ENCODE assay signal across 20 cellular contexts in genomic region chr10:50556238-50557120, GRCh38.
DNase-seq lines count a peak whose midpoint lies in the region; ATAC-seq, FAIRE-seq and TF ChIP-seq lines count a peak whose summit lies in the region.
"Had no signal": no experiment of that assay in that cellular context is flagged by ENCODE, and none has a peak within 500 bp of the region (broad histone marks: within the 10 kb centered on the region; RNA-seq: fewer than 3 reads in every experiment).

No MANE protein-coding gene starts in this region.

- peak overlapping the region; percentile 47 for H3K27ac Mint-ChIP-seq in central memory CD8-positive, alpha-beta T cell (ENCODE audit: low read depth)
- H3K27ac Mint-ChIP-seq: activated naive CD8-positive, alpha-beta T cell treated with anti-CD3 and anti-CD28 coated beads, Interleukin-2, amount 50 U/mL, for 24 hours; activated T-helper 17 cell treated with anti-CD3 and anti-CD28 coated beads, Interleukin-2, amount 50 U/mL, for 72 hours; stimulated activated naive CD8-positive, alpha-beta T cell treated with anti-CD3 and anti-CD28 coated beads, Interleukin-15, amount 100 ng/mL, for 72 hours had no signal

- H3K4me1 Mint-ChIP-seq in central memory CD8-positive, alpha-beta T cell, result peaks cover 40% of the 10 kb centered on the region

- no peaks in the 10 kb centered on the region for H3K9me3 Mint-ChIP-seq in central memory CD8-positive, alpha-beta T cell
- H3K9me3 Mint-ChIP-seq: activated naive CD8-positive, alpha-beta T cell treated with anti-CD3 and anti-CD28 coated beads, Interleukin-2, amount 50 U/mL, for 24 hours; activated T-helper 17 cell treated with anti-CD3 and anti-CD28 coated beads, Interleukin-2, amount 50 U/mL, for 72 hours; stimulated activated naive CD8-positive, alpha-beta T cell treated with anti-CD3 and anti-CD28 coated beads, Interleukin-15, amount 100 ng/mL, for 72 hours had no signal

- ATAC-seq in central memory CD8-positive, alpha-beta T cell (replicated peaks; ENCODE audit: extremely low read depth, poor library complexity, severe bottlenecking), result no peak
- ATAC-seq: activated naive CD8-positive, alpha-beta T cell treated with anti-CD3 and anti-CD28 coated beads, Interleukin-2, amount 50 U/mL, for 24 hours; activated T-helper 17 cell treated with anti-CD3 and anti-CD28 coated beads, Interleukin-2, amount 50 U/mL, for 72 hours; stimulated activated naive CD8-positive, alpha-beta T cell treated with anti-CD3 and anti-CD28 coated beads, Interleukin-15, amount 100 ng/mL, for 72 hours had no signal

- H3K4me3 ChIP-seq in left ventricle myocardium inferior (no peak overlapping the region), muscle layer of duodenum (ENCODE audit: low read depth in 1 of 2, low read length in 2 of 2) (no peak overlapping the region)
- H3K4me3 ChIP-seq: lung had no signal

- H3K36me3 ChIP-seq in left ventricle myocardium inferior (no peaks in the 10 kb centered on the region), muscle layer of duodenum (ENCODE audit: control insufficient read depth in 1 of 2, insufficient read depth in 2 of 2, low read length in 2 of 2) (no peaks in the 10 kb centered on the region)

- DNase-seq in left ventricle myocardium inferior (no peak), cardiac septum (ENCODE audit: low spot score) (no peak), urothelium cell line (ENCODE audit: low spot score) (no peak), GM19238 (ENCODE audit: insufficient read length, low spot score) (no peak), NCI-H2107 treated with DMSO at 0.1 percent for 48 hours (lab: John Stamatoyannopoulos, UW; ENCODE audit: unreplicated experiment) (no peak)
- DNase-seq in central memory CD8-positive, alpha-beta T cell (ENCODE audit: low spot score in 2 of 2), result no peak
- no peak for DNase-seq in stimulated activated CD4-positive, alpha-beta T cell treated with anti-CD3 and anti-CD28 coated beads, Interleukin-4, amount 100 ng/mL, for 1 hour
- DNase-seq: activated CD4-positive, alpha-beta T cell treated with anti-CD3 and anti-CD28 coated beads for 4 hours; activated naive CD8-positive, alpha-beta T cell treated with anti-CD3 and anti-CD28 coated beads, Interleukin-2, amount 50 U/mL, for 24 hours; NCI-H1092; NCI-H2029; NCI-H446 treated with DMSO at 0.1 percent for 48 hours; occipital lobe; RPMI8226; stimulated activated CD4-positive, alpha-beta T cell treated with anti-CD3 and anti-CD28 coated beads, Interleukin-1b, Interleukin-23, amount 100 ng/mL, for 48 hours; stimulated activated naive CD8-positive, alpha-beta T cell treated with anti-CD3 and anti-CD28 coated beads, Interleukin-15, amount 100 ng/mL, for 72 hours had no signal

- intact Hi-C loops in left ventricle myocardium inferior (cut with micrococcal nuclease), result no loop called here
- intact Hi-C loops in cardiac septum (cut with DNase I), result loop anchor here (10.0 kb wide), 2 partner anchors 62 to 142 kb away; no protein-coding TSS in a partner anchor

- no peak for TF ChIP-seq CTCF in left ventricle myocardium inferior (IDR thresholded peaks at IDR 0.05; ENCODE audit: borderline replicate concordance)

- no peak overlapping the region for H3K4me3 Mint-ChIP-seq in central memory CD8-positive, alpha-beta T cell
- H3K4me3 Mint-ChIP-seq: activated naive CD8-positive, alpha-beta T cell treated with anti-CD3 and anti-CD28 coated beads, Interleukin-2, amount 50 U/mL, for 24 hours; activated T-helper 17 cell treated with anti-CD3 and anti-CD28 coated beads, Interleukin-2, amount 50 U/mL, for 72 hours; stimulated activated naive CD8-positive, alpha-beta T cell treated with anti-CD3 and anti-CD28 coated beads, Interleukin-15, amount 100 ng/mL, for 72 hours had no signal

- H3K9me3 ChIP-seq in left ventricle myocardium inferior (replicated peaks) (no peaks in the 10 kb centered on the region), muscle layer of duodenum (ENCODE audit: control insufficient read depth in 1 of 2, low read length in 2 of 2) (no peaks in the 10 kb centered on the region)

- peak overlapping the region; percentile 68 for H3K27ac ChIP-seq in left ventricle myocardium inferior (replicated peaks)
- H3K27ac ChIP-seq in muscle layer of duodenum (ENCODE audit: low read length), result peak overlapping the region; percentile 47

- H3K27me3 ChIP-seq in left ventricle myocardium inferior (ENCODE audit: low read depth), result no peaks in the 10 kb centered on the region
- no peaks in the 10 kb centered on the region for H3K27me3 ChIP-seq in muscle layer of duodenum (ENCODE audit: low read depth, low read length)

- FAIRE-seq in urothelium cell line (lab: Jason Lieb, UNC), result peak; percentile 66
- FAIRE-seq: bronchial epithelial cell had no signal

- no peaks in the 10 kb centered on the region for H3K27me3 Mint-ChIP-seq in central memory CD8-positive, alpha-beta T cell
- H3K27me3 Mint-ChIP-seq: activated naive CD8-positive, alpha-beta T cell treated with anti-CD3 and anti-CD28 coated beads, Interleukin-2, amount 50 U/mL, for 24 hours; activated T-helper 17 cell treated with anti-CD3 and anti-CD28 coated beads, Interleukin-2, amount 50 U/mL, for 72 hours; stimulated activated naive CD8-positive, alpha-beta T cell treated with anti-CD3 and anti-CD28 coated beads, Interleukin-15, amount 100 ng/mL, for 72 hours had no signal

- H3K4me1 ChIP-seq in left ventricle myocardium inferior (peaks cover 94% of the 10 kb centered on the region), muscle layer of duodenum (ENCODE audit: control insufficient read depth in 1 of 2, insufficient read depth in 2 of 2, low read length in 2 of 2) (peaks cover 23 to 52% of the 10 kb centered on the region in 2 donors)

- peaks cover 2% of the 10 kb centered on the region for H3K36me3 Mint-ChIP-seq in central memory CD8-positive, alpha-beta T cell (ENCODE audit: insufficient read depth)
